Comparison of ENCODE assay signal across 21 cellular contexts in the genomic region with DNA sequence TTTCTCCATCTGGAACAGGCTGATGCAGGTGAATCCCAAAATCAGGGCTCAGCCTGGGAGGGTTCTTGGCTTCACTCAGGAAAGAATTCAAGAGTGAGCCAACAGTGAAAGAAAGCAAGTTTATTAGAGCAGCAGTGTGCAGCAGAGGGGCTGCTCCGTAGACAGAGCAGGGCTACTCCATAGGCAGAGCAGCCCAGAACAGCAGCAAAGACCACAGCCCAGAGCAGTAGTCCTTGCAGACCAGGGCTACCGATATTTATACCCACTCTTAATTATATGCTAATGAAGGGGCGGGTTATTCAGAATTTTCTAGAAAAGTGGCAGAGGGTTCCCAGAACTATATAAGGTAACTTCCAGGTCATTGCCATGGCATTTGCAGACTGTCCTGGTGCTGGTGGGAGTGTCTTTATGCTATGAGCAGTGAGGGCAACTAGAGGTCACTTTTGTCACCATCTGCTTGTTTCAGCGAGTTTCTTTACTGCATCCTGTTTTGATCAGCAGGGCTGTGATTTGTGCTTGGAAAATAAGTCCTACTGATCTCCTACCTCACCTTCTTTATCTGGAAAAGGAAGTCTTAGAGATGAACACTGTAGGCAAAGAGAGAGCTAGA. TPM values are rescaled to one million over a fixed set of nuclear protein-coding genes. Genes with fewer than 3 reads are reported as not detected.
DNase-seq lines count a peak whose midpoint lies in the region; ATAC-seq and TF ChIP-seq lines count a peak whose summit lies in the region.
"Had no signal": no experiment of that assay in that cellular context is flagged by ENCODE, and none has a peak within 500 bp of the region (broad histone marks: within the 10 kb centered on the region; RNA-seq: fewer than 3 reads in every experiment).

No MANE protein-coding gene starts in this region.

- TF ChIP-seq POLR2A in spleen (IDR thresholded peaks at IDR 0.05): no peak

- DNase-seq in DMS53 (lab: John Stamatoyannopoulos, UW): peak; percentile 33
- no peak for DNase-seq in DMS53 treated with DMSO at 0.1 percent for 48 hours (lab: John Stamatoyannopoulos, UW; ENCODE audit: unreplicated experiment)
- no peak for DNase-seq in RWPE2 (ENCODE audit: low spot score)
- peak; percentile 50 to 69 for DNase-seq in foreskin fibroblast
- DNase-seq in spleen: no peak
- no peak for DNase-seq in retina
- no peak for DNase-seq in SIG-M5 (lab: John Stamatoyannopoulos, UW)
- DNase-seq: 8988T; activated CD4-positive, CD25-positive, alpha-beta regulatory T cell treated with anti-CD3 and anti-CD28 coated beads, Interleukin-2, amount 50 U/mL, for 72 hours; adrenal gland; DMS79; effector CD4-positive, alpha-beta T cell; heart right ventricle; mesendoderm; NCI-H187 treated with DMSO at 0.1 percent for 48 hours; NCI-H524 treated with DMSO at 0.1 percent for 48 hours; psoas muscle; SJCRH30; testis had no signal

- H3K27me3 ChIP-seq in RWPE2 (ENCODE audit: insufficient read depth, poor library complexity, severe bottlenecking) (no peaks in the 10 kb centered on the region), spleen (replicated peaks in 1 of 7) (no peaks in the 10 kb centered on the region)
- H3K27me3 ChIP-seq: adrenal gland, BLaER1, heart right ventricle, SJCRH30, testis had no signal

- ATAC-seq in RWPE2 (ENCODE audit: low read depth) (no peak), GM18870 (IDR thresholded peaks at IDR 0.05; ENCODE audit: unreplicated experiment) (no peak)
- ATAC-seq: heart right ventricle, psoas muscle had no signal

- H3K36me3 ChIP-seq in RWPE2 (ENCODE audit: low read depth) (no peaks in the 10 kb centered on the region), spleen (no peaks in the 10 kb centered on the region)
- H3K36me3 ChIP-seq: adrenal gland, BLaER1, heart right ventricle, SJCRH30 had no signal

- no peak overlapping the region for H3K4me3 ChIP-seq in RWPE2 (ENCODE audit: severe bottlenecking)
- no peak overlapping the region for H3K4me3 ChIP-seq in foreskin fibroblast (ENCODE audit: low read depth in 1 of 2, low read length in 2 of 2)
- no peak overlapping the region for H3K4me3 ChIP-seq in spleen
- H3K4me3 ChIP-seq: adrenal gland, BLaER1, heart right ventricle, psoas muscle, SJCRH30, testis had no signal

- H3K4me1 ChIP-seq in RWPE2 (ENCODE audit: insufficient read depth, poor library complexity, severe bottlenecking) (peaks cover 16% of the 10 kb centered on the region), spleen (peaks cover 12 to 61% (median 51%) of the 10 kb centered on the region in 6 donors)

- TF ChIP-seq CTCF in RWPE2 (IDR thresholded peaks at IDR 0.05; ENCODE audit: poor library complexity, severe bottlenecking) (no peak), foreskin fibroblast (IDR thresholded peaks at IDR 0.05; ENCODE audit: low read depth, low read length) (no peak), spleen (IDR thresholded peaks at IDR 0.05 in 8 of 11, conservative IDR thresholded peaks at IDR 0.05 in 3 of 11) (no peak)

- WGBS in spleen, 5 donors: 59 to 83% (median 74%) methylated on average over 4 of the region's 4 CpGs

- intact Hi-C loops in spleen (cut with DNase I; ENCODE audit: low total_unique reads): no loop called here

- H3K9me3 ChIP-seq in RWPE2 (ENCODE audit: severe bottlenecking) (no peaks in the 10 kb centered on the region), spleen (no peaks in the 10 kb centered on the region)
- H3K9me3 ChIP-seq: adrenal gland, BLaER1, heart right ventricle, psoas muscle, SJCRH30, testis had no signal

- H3K27ac ChIP-seq in RWPE2 (ENCODE audit: poor library complexity, severe bottlenecking): peak overlapping the region; percentile 5
- H3K27ac ChIP-seq in spleen: peak overlapping the region in 6 of 8 donors; percentile 51 to 75 (median 66)
- H3K27ac ChIP-seq: BLaER1, psoas muscle, SJCRH30, testis had no signal

RNA-seq across cellular contexts. Expression of gene PTPN1, which starts 39.8 kb away (rescaled TPM):
- 10 to 100 TPM; 60.3 to 84.9 (median 73.5) TPM for total RNA-seq in spleen
- polyA plus RNA-seq in spleen: 10 to 100 TPM; 20.5 to 42.1 (median 25.0) TPM

Comparison
In these comparisons a context has a peak if more than half of its experiments do, and no peak if none do; other contexts are left out.
1. DNase-seq: peak in DMS53 (single experiment) and foreskin fibroblast (2 of 2); none in DMS53 treated with DMSO at 0.1 percent for 48 hours (single experiment), RWPE2 (single experiment), spleen (single experiment), retina (single experiment) and SIG-M5 (single experiment).